Comparison of ENCODE assay signal across 8 cellular contexts in the genomic region with DNA sequence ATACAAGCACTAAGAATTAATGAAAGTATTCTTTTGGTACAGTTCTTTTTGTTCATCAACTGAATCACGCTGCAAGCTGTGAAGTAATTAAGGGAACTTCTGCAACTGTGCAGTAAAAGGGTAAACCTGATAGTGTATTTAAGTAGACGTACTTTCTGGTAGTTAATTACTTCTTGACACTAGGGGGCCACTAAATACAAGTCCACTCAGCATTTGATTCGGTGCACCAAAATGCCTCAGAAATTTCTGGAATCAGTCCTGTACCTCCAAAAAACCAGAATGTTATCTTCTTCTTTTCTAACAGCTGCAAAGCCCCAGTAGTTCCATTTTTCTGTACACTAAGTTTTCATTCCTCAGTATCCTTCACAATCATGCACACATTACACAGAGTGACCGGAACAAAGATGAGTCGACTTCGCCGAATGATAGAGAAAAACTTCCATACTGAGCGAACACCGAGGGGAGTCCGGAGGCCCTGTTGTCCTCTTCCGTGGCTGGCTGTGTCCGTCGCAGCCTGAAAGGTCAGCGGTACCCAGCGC. TPM values are rescaled to one million over a fixed set of nuclear protein-coding genes. Genes with fewer than 3 reads are reported as not detected.
A peak's percentile ranks its signal among the peaks of the same experiment; 100 is the strongest.
DNase-seq lines count a peak whose midpoint lies in the region; ATAC-seq, FAIRE-seq and TF ChIP-seq lines count a peak whose summit lies in the region.

No MANE protein-coding gene starts in this region.

- H2BK120ac ChIP-seq in mesendoderm (ENCODE audit: low read depth, low read length): no peak overlapping the region

- H3F3A ChIP-seq in SK-N-SH (replicated peaks; ENCODE audit: insufficient read depth): peaks cover 27% of the 10 kb centered on the region

- no peak overlapping the region for H2BK5ac ChIP-seq in mesendoderm (ENCODE audit: low read length)

- H4K5ac ChIP-seq in mesendoderm (ENCODE audit: low read length): no peak overlapping the region

- H2AFZ ChIP-seq in SK-N-SH (ENCODE audit: low read depth): peak overlapping the region; percentile 95

- no peaks in the 10 kb centered on the region for H3K9me2 ChIP-seq in SK-N-SH

- under 1% methylated on average over 14 of the region's 15 CpGs for WGBS in SK-N-SH (ENCODE audit: low lambda C conversion rate)
- no CpG with 5 or more reads among the region's 15 CpGs for WGBS in mesendoderm (ENCODE audit: extremely low coverage, insufficient coverage, low lambda C conversion rate)

- no peak overlapping the region for H3K4ac ChIP-seq in mesendoderm (ENCODE audit: low read depth, low read length)

- H3K27me3 ChIP-seq in HUES6 (ENCODE audit: control insufficient read depth, insufficient read depth, low read length) (no peaks in the 10 kb centered on the region), SK-N-SH (ENCODE audit: insufficient read depth) (no peaks in the 10 kb centered on the region), mesendoderm (ENCODE audit: insufficient read depth, low read length, poor library complexity) (no peaks in the 10 kb centered on the region)
- no peaks in the 10 kb centered on the region for H3K27me3 ChIP-seq in effector memory CD4-positive, alpha-beta T cell (replicated peaks; ENCODE audit: control insufficient read depth, insufficient read depth, low read length, poor library complexity, severe bottlenecking)

- TF ChIP-seq RAD21 in SK-N-SH (IDR thresholded peaks at IDR 0.05; ENCODE audit: low read length): peak; percentile 37

- no peak overlapping the region for H3K18ac ChIP-seq in mesendoderm (ENCODE audit: low read length)

- no peaks in the 10 kb centered on the region for H4K20me1 ChIP-seq in SK-N-SH (ENCODE audit: insufficient read depth)

- H3K9ac ChIP-seq in HUES6 (ENCODE audit: low read length): peak overlapping the region; percentile 70
- peak overlapping the region; percentile 87 for H3K9ac ChIP-seq in SK-N-SH
- H3K9ac ChIP-seq in mesendoderm (ENCODE audit: low read length): peak overlapping the region; percentile 90

- no peak overlapping the region for H3K23ac ChIP-seq in mesendoderm (ENCODE audit: low read length)

- no peak overlapping the region for H4K8ac ChIP-seq in mesendoderm (ENCODE audit: low read depth, low read length)

- peaks cover 49% of the 10 kb centered on the region for H3K36me3 ChIP-seq in HUES6 (ENCODE audit: control insufficient read depth, insufficient read depth, low read length)
- H3K36me3 ChIP-seq in SK-N-SH (replicated peaks in 1 of 2; ENCODE audit: control insufficient read depth in 1 of 2, insufficient read depth in 2 of 2, low read length in 1 of 2): peaks cover 30 to 52% of the 10 kb centered on the region in 2 experiments
- H3K36me3 ChIP-seq in effector memory CD4-positive, alpha-beta T cell (ENCODE audit: control insufficient read depth, insufficient read depth, low read length): peaks cover 22% of the 10 kb centered on the region
- no peaks in the 10 kb centered on the region for H3K36me3 ChIP-seq in mesendoderm (ENCODE audit: control insufficient read depth, insufficient read depth, low read length)

- no peak overlapping the region for H2BK15ac ChIP-seq in mesendoderm (replicated peaks; ENCODE audit: low read depth)

- TF ChIP-seq CTCF in SK-N-SH (IDR thresholded peaks at IDR 0.05): peak; percentile 66

- DNase-seq in NCI-H1092 treated with DMSO at 0.1 percent for 48 hours (lab: John Stamatoyannopoulos, UW) (peak; percentile 19), NCI-H1092 (lab: John Stamatoyannopoulos, UW) (no peak), SK-N-SH (peak; percentile 63), mesendoderm (peak; percentile 71), urothelium cell line (ENCODE audit: low spot score) (peak; percentile 40)
- peak in 1 of 3 donors; percentile 5 for DNase-seq in effector memory CD4-positive, alpha-beta T cell

- H3K27ac ChIP-seq in HUES6 (ENCODE audit: low read depth, low read length) (no peak overlapping the region), SK-N-SH (ENCODE audit: low read depth in 2 of 2, low read length in 1 of 2) (peak overlapping the region; percentile 67 to 89), mesendoderm (ENCODE audit: low read depth, low read length) (peak overlapping the region; percentile 25)
- peak overlapping the region; percentile 74 for H3K27ac ChIP-seq in effector memory CD4-positive, alpha-beta T cell (ENCODE audit: insufficient read depth, low read length, poor library complexity, severe bottlenecking)

- FAIRE-seq in urothelium cell line (lab: Jason Lieb, UNC): no peak

- CTCF ChIA-PET in SK-N-SH (lab: Yijun Ruan, JAX): interaction anchor here (0.7 to 2.4 kb wide), 16 partner anchors 11 to 570 kb away, joined by 3 to 15 read pairs (median 4); a partner anchor contains a TSS

- H3K56ac ChIP-seq in mesendoderm (ENCODE audit: low read length): peak overlapping the region; percentile 96

- H3K9me3 ChIP-seq in HUES6 (ENCODE audit: control insufficient read depth, insufficient read depth, low read depth, low read length) (no peaks in the 10 kb centered on the region), SK-N-SH (no peaks in the 10 kb centered on the region)
- no peaks in the 10 kb centered on the region for H3K9me3 ChIP-seq in effector memory CD4-positive, alpha-beta T cell (ENCODE audit: control insufficient read depth, low read length)

- H3K79me2 ChIP-seq in SK-N-SH (ENCODE audit: insufficient read depth) (peaks cover 64% of the 10 kb centered on the region), mesendoderm (ENCODE audit: control insufficient read depth, insufficient read depth, low read length) (peaks cover 23% of the 10 kb centered on the region)

- TF ChIP-seq EP300 in SK-N-SH (IDR thresholded peaks at IDR 0.05; ENCODE audit: borderline replicate concordance in 1 of 2, low read depth in 1 of 2, low read length in 1 of 2): no peak

- H3K79me1 ChIP-seq in mesendoderm (ENCODE audit: low read length): peaks cover 7% of the 10 kb centered on the region

- no peak overlapping the region for H2AK5ac ChIP-seq in mesendoderm (ENCODE audit: low read length)

- H3K4me2 ChIP-seq in SK-N-SH: peak overlapping the region; percentile 95
- H3K4me2 ChIP-seq in mesendoderm (ENCODE audit: low read length): peak overlapping the region; percentile 55

- ATAC-seq in GM21423 (IDR thresholded peaks at IDR 0.05; ENCODE audit: unreplicated experiment): peak; percentile 40

- peaks cover 4% of the 10 kb centered on the region; the same call in 1 of the 2 replicates for H3K4me1 ChIP-seq in HUES6 (ENCODE audit: control insufficient read depth, insufficient read depth, low read length)
- H3K4me1 ChIP-seq in SK-N-SH (ENCODE audit: control insufficient read depth in 1 of 2, insufficient read depth in 2 of 2, low read depth in 1 of 2, low read length in 1 of 2): peaks cover 17 to 31% of the 10 kb centered on the region in 2 experiments; a peak in 3 of 4 replicates
- H3K4me1 ChIP-seq in effector memory CD4-positive, alpha-beta T cell (ENCODE audit: control insufficient read depth, insufficient read depth, low read length, poor library complexity, severe bottlenecking): peaks cover 21% of the 10 kb centered on the region
- H3K4me1 ChIP-seq in mesendoderm (ENCODE audit: control insufficient read depth, low read depth, low read length): peaks cover 5% of the 10 kb centered on the region

- peak overlapping the region; percentile 92 for H3K4me3 ChIP-seq in HUES6 (ENCODE audit: low read depth, low read length)
- peak overlapping the region; percentile 98 to 100 for H3K4me3 ChIP-seq in SK-N-SH (ENCODE audit: low read depth in 2 of 2, low read length in 1 of 2)
- peak overlapping the region; percentile 94 for H3K4me3 ChIP-seq in effector memory CD4-positive, alpha-beta T cell (ENCODE audit: insufficient read depth, low read depth, low read length, poor library complexity, severe bottlenecking)
- peak overlapping the region; percentile 94 for H3K4me3 ChIP-seq in mesendoderm (ENCODE audit: low read length)

- POLR2A ChIA-PET in SK-N-SH (lab: Yijun Ruan, JAX): interaction anchor here (0.7 to 1.0 kb wide), 2 partner anchors 9 to 15 kb away, joined by 3 read pairs; no protein-coding TSS in a partner anchor

TF ChIP-seq in SK-N-SH, 30 proteins besides CTCF, POLR2A, EP300 and RAD21:
- peak; percentile 22; the same call in 1 of the 2 replicates for TF ChIP-seq SMC3 (IDR thresholded peaks at IDR 0.05; ENCODE audit: low read depth, low read length)
- TF ChIP-seq FOXM1 (IDR thresholded peaks at IDR 0.05; ENCODE audit: low read depth): no peak
- TF ChIP-seq GABPA (IDR thresholded peaks at IDR 0.05; ENCODE audit: low read depth): no peak
- TF ChIP-seq, protein P1, sequence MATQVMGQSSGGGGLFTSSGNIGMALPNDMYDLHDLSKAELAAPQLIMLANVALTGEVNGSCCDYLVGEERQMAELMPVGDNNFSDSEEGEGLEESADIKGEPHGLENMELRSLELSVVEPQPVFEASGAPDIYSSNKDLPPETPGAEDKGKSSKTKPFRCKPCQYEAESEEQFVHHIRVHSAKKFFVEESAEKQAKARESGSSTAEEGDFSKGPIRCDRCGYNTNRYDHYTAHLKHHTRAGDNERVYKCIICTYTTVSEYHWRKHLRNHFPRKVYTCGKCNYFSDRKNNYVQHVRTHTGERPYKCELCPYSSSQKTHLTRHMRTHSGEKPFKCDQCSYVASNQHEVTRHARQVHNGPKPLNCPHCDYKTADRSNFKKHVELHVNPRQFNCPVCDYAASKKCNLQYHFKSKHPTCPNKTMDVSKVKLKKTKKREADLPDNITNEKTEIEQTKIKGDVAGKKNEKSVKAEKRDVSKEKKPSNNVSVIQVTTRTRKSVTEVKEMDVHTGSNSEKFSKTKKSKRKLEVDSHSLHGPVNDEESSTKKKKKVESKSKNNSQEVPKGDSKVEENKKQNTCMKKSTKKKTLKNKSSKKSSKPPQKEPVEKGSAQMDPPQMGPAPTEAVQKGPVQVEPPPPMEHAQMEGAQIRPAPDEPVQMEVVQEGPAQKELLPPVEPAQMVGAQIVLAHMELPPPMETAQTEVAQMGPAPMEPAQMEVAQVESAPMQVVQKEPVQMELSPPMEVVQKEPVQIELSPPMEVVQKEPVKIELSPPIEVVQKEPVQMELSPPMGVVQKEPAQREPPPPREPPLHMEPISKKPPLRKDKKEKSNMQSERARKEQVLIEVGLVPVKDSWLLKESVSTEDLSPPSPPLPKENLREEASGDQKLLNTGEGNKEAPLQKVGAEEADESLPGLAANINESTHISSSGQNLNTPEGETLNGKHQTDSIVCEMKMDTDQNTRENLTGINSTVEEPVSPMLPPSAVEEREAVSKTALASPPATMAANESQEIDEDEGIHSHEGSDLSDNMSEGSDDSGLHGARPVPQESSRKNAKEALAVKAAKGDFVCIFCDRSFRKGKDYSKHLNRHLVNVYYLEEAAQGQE (IDR thresholded peaks at IDR 0.05; ENCODE audit: low read depth, low read length): no peak

RNA-seq across cellular contexts. Expression of a gene that starts 0.5 kb away (rescaled TPM):
- polyA plus RNA-seq in SK-N-SH (2012; rRNA removed): 29.5 and 37.3 TPM in 2 replicates
- 35.6 and 40.9 TPM in 2 replicates for polyA plus RNA-seq in SK-N-SH (2012; cell fraction: cytosol; rRNA removed)
- polyA plus RNA-seq in SK-N-SH (2012; cell fraction: nucleus; rRNA removed): 26.9 and 60.2 TPM in 2 replicates
- polyA plus RNA-seq in mesendoderm (2013, experiment 1 of 2): 15.8 TPM
- 16.0 TPM for polyA plus RNA-seq in mesendoderm (2013, experiment 2 of 2)

RNA-seq across cellular contexts. Expression of a gene that starts 0.6 kb away (rescaled TPM):
- 70.7 and 81.0 TPM in 2 replicates for polyA plus RNA-seq in SK-N-SH (2012; rRNA removed)
- polyA plus RNA-seq in SK-N-SH (2012; cell fraction: cytosol; rRNA removed): 112 and 207 TPM in 2 replicates
- 10.9 and 26.4 TPM in 2 replicates for polyA plus RNA-seq in SK-N-SH (2012; cell fraction: nucleus; rRNA removed)
- 127 TPM for polyA plus RNA-seq in mesendoderm (2013, experiment 1 of 2)
- 127 TPM for polyA plus RNA-seq in mesendoderm (2013, experiment 2 of 2)
